ENCODE assay signal across 8 cellular contexts in genomic region chr1:51192213-51192843, GRCh38. TPM values are rescaled to one million over a fixed set of nuclear protein-coding genes. Genes with fewer than 3 reads are reported as not detected.
DNase-seq lines count a peak whose midpoint lies in the region; ATAC-seq and TF ChIP-seq lines count a peak whose summit lies in the region.

No MANE protein-coding gene starts in this region.

- POLR2A ChIA-PET in SK-N-SH (lab: Yijun Ruan, JAX), result no interaction called here

- H3K27ac ChIP-seq in SK-N-SH (ENCODE audit: low read depth in 2 of 2, low read length in 1 of 2), result no peak overlapping the region
- H3K27ac ChIP-seq in adrenal gland, result peak overlapping the region in 1 of 5 donors; percentile 18
- H3K27ac ChIP-seq in right cardiac atrium (ENCODE audit: low read length), result no peak overlapping the region

- intact Hi-C loops in adrenal gland (cut with DNase I), result loop anchor here (5.0 kb wide), 1 partner anchor 105 kb away; no protein-coding TSS in a partner anchor
- intact Hi-C loops in right cardiac atrium (cut with DNase I), result loop anchor here in 1 of 4 donors (10.0 kb wide), 1 partner anchor 408 kb away; no protein-coding TSS in a partner anchor

- peak; percentile 81 for DNase-seq in G401 (ENCODE audit: low spot score)
- peak; percentile 41 for DNase-seq in SK-N-SH
- DNase-seq in adrenal gland, result peak; percentile 61 to 87 (median 75)
- DNase-seq in right cardiac atrium, result peak; percentile 60 to 85 (median 71)
- peak; percentile 21 for DNase-seq in skeletal muscle cell (ENCODE audit: low read depth)
- no peak for DNase-seq in GOT3 (lab: John Stamatoyannopoulos, UW)

- 52% methylated on average over 3 of the region's 3 CpGs for WGBS in SK-N-SH (ENCODE audit: low lambda C conversion rate)
- WGBS in adrenal gland, 4 donors, result 24 to 35% (median 31%) methylated on average over 3 of the region's 3 CpGs
- 14% methylated on average over 3 of the region's 3 CpGs for WGBS in right cardiac atrium

- TF ChIP-seq RAD21 in SK-N-SH (IDR thresholded peaks at IDR 0.05; ENCODE audit: low read length), result peak; percentile 65

- no peak overlapping the region for H2AFZ ChIP-seq in SK-N-SH (ENCODE audit: low read depth)

- H3K4me2 ChIP-seq in SK-N-SH, result no peak overlapping the region

- TF ChIP-seq CTCF in LNCAP (IDR thresholded peaks at IDR 0.05) (peak; percentile 82), SK-N-SH (IDR thresholded peaks at IDR 0.05) (peak; percentile 82), adrenal gland (IDR thresholded peaks at IDR 0.05) (peak; percentile 53 to 88 (median 77))

- H3K36me3 ChIP-seq in SK-N-SH (replicated peaks in 1 of 2; ENCODE audit: control insufficient read depth in 1 of 2, insufficient read depth in 2 of 2, low read length in 1 of 2), result no peaks in the 10 kb centered on the region
- H3K36me3 ChIP-seq in adrenal gland (replicated peaks in 1 of 2), result no peaks in the 10 kb centered on the region

- H3K4me3 ChIP-seq in SK-N-SH (ENCODE audit: low read depth in 2 of 2, low read length in 1 of 2), result no peak overlapping the region; a peak in 1 of 4 replicates
- H3K4me3 ChIP-seq in adrenal gland, result no peak overlapping the region
- no peak overlapping the region for H3K4me3 ChIP-seq in right cardiac atrium (ENCODE audit: low read length)
- H3K4me3 ChIP-seq in skeletal muscle cell (ENCODE audit: low read depth, low read length), result no peak overlapping the region

- TF ChIP-seq EP300 in SK-N-SH (IDR thresholded peaks at IDR 0.05; ENCODE audit: borderline replicate concordance in 1 of 2, low read depth in 1 of 2, low read length in 1 of 2), result no peak

- H4K20me1 ChIP-seq in SK-N-SH (ENCODE audit: insufficient read depth), result no peaks in the 10 kb centered on the region

- ATAC-seq in right cardiac atrium (peak; percentile 64 to 76), GM19328 (IDR thresholded peaks at IDR 0.05; ENCODE audit: unreplicated experiment) (no peak)

- H3K9me2 ChIP-seq in SK-N-SH, result no peaks in the 10 kb centered on the region

- no peaks in the 10 kb centered on the region for H3F3A ChIP-seq in SK-N-SH (replicated peaks; ENCODE audit: insufficient read depth)

- in situ Hi-C loops in G401 (cut with HindIII; ENCODE audit: low sequenced_read_pairs), result no loop called here

- H3K79me2 ChIP-seq in SK-N-SH (ENCODE audit: insufficient read depth), result no peaks in the 10 kb centered on the region

- TF ChIP-seq POLR2A in adrenal gland (IDR thresholded peaks at IDR 0.05), result no peak

- no peak overlapping the region for H3K9ac ChIP-seq in SK-N-SH

- no peaks in the 10 kb centered on the region for H3K9me3 ChIP-seq in SK-N-SH
- no peaks in the 10 kb centered on the region for H3K9me3 ChIP-seq in adrenal gland (replicated peaks in 1 of 3)
- no peaks in the 10 kb centered on the region for H3K9me3 ChIP-seq in right cardiac atrium (ENCODE audit: control insufficient read depth, low read length)

- no peaks in the 10 kb centered on the region for H3K4me1 ChIP-seq in SK-N-SH (ENCODE audit: control insufficient read depth in 1 of 2, insufficient read depth in 2 of 2, low read depth in 1 of 2, low read length in 1 of 2)
- H3K4me1 ChIP-seq in adrenal gland (replicated peaks in 1 of 2), result no peaks in the 10 kb centered on the region
- H3K4me1 ChIP-seq in right cardiac atrium (ENCODE audit: control insufficient read depth, insufficient read depth, low read length), result no peaks in the 10 kb centered on the region

- CTCF ChIA-PET in SK-N-SH (lab: Yijun Ruan, JAX), result interaction anchor here (0.6 to 7.4 kb wide), 46 partner anchors 8 to 970 kb away, joined by 3 to 109 read pairs (median 4); partner anchors contain the start of gene CDKN2C

- H3K27me3 ChIP-seq in SK-N-SH (ENCODE audit: insufficient read depth) (no peaks in the 10 kb centered on the region), adrenal gland (no peaks in the 10 kb centered on the region), right cardiac atrium (ENCODE audit: control insufficient read depth, insufficient read depth) (no peaks in the 10 kb centered on the region)

TF ChIP-seq in SK-N-SH, 30 proteins besides CTCF, POLR2A, EP300 and RAD21 (continues in another document):
- TF ChIP-seq IRF3 (IDR thresholded peaks at IDR 0.05; ENCODE audit: low read depth, low read length), result no peak
- TF ChIP-seq FOXM1 (IDR thresholded peaks at IDR 0.05; ENCODE audit: low read depth), result no peak
- TF ChIP-seq SMC3 (IDR thresholded peaks at IDR 0.05; ENCODE audit: low read depth, low read length), result peak; percentile 51
- TF ChIP-seq JUND (IDR thresholded peaks at IDR 0.05), result no peak
- no peak for TF ChIP-seq FOXJ3 (CRISPR knock-in tag; IDR thresholded peaks at IDR 0.05)
- 0 out of 2 replicates have a peak, but pooled peaks have one; percentile 12 for TF ChIP-seq TEAD4 (IDR thresholded peaks at IDR 0.05; ENCODE audit: borderline replicate concordance, insufficient read depth)
- no peak for TF ChIP-seq CHD2 (IDR thresholded peaks at IDR 0.05; ENCODE audit: low read length, partially characterized antibody)
- no peak for TF ChIP-seq ELF1 (IDR thresholded peaks at IDR 0.05)
- no peak for TF ChIP-seq USF1 (IDR thresholded peaks at IDR 0.05; ENCODE audit: borderline replicate concordance, low read depth)
- TF ChIP-seq GABPA (IDR thresholded peaks at IDR 0.05; ENCODE audit: low read depth), result no peak
- TF ChIP-seq RXRA (IDR thresholded peaks at IDR 0.05; ENCODE audit: borderline replicate concordance, low read depth), result no peak
- no peak for TF ChIP-seq USF2 (IDR thresholded peaks at IDR 0.05; ENCODE audit: borderline replicate concordance, low read depth, low read length)
- TF ChIP-seq TAF1 (IDR thresholded peaks at IDR 0.05; ENCODE audit: borderline replicate concordance, low read depth, low read length), result no peak
- TF ChIP-seq REST (IDR thresholded peaks at IDR 0.05; ENCODE audit: low read depth, low read length), result no peak

RNA-seq across cellular contexts. Expression of gene RNF11, which starts 43.7 kb away (rescaled TPM):
- total RNA-seq in G401 (2014; rRNA removed; shearing (Covaris generic)), result 35.4 and 83.7 TPM in 2 replicates
- polyA plus RNA-seq in SK-N-SH (2012; rRNA removed) (62.5 and 86.9 TPM in 2 replicates), adrenal gland (100 to 1,000 TPM in 1 of 3 donors, 10 to 100 TPM in 2; 32.6 to 142 (median 49.0) TPM), right cardiac atrium (78.4 TPM)
- polyA plus RNA-seq in SK-N-SH (2012; cell fraction: cytosol; rRNA removed), result 99.3 and 117 TPM in 2 replicates
- 12.2 and 27.3 TPM in 2 replicates for polyA plus RNA-seq in SK-N-SH (2012; cell fraction: nucleus; rRNA removed)
- total RNA-seq in adrenal gland (100 to 1,000 TPM in 6 of 8 donors, 10 to 100 TPM in 2; 70.3 to 140 (median 121) TPM), right cardiac atrium (100 to 1,000 TPM; 119 to 131 (median 124) TPM)
